Comparison of ENCODE assay signal across 1 cellular context in genomic region chr15:51493892-51494291, GRCh38.
TF ChIP-seq lines count a peak whose summit lies in the region.

No MANE protein-coding gene starts in this region.

TF ChIP-seq in liver, 16 proteins besides CTCF, POLR2A, EP300 and RAD21 (continued from another document):
- TF ChIP-seq, protein P1, sequence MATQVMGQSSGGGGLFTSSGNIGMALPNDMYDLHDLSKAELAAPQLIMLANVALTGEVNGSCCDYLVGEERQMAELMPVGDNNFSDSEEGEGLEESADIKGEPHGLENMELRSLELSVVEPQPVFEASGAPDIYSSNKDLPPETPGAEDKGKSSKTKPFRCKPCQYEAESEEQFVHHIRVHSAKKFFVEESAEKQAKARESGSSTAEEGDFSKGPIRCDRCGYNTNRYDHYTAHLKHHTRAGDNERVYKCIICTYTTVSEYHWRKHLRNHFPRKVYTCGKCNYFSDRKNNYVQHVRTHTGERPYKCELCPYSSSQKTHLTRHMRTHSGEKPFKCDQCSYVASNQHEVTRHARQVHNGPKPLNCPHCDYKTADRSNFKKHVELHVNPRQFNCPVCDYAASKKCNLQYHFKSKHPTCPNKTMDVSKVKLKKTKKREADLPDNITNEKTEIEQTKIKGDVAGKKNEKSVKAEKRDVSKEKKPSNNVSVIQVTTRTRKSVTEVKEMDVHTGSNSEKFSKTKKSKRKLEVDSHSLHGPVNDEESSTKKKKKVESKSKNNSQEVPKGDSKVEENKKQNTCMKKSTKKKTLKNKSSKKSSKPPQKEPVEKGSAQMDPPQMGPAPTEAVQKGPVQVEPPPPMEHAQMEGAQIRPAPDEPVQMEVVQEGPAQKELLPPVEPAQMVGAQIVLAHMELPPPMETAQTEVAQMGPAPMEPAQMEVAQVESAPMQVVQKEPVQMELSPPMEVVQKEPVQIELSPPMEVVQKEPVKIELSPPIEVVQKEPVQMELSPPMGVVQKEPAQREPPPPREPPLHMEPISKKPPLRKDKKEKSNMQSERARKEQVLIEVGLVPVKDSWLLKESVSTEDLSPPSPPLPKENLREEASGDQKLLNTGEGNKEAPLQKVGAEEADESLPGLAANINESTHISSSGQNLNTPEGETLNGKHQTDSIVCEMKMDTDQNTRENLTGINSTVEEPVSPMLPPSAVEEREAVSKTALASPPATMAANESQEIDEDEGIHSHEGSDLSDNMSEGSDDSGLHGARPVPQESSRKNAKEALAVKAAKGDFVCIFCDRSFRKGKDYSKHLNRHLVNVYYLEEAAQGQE (IDR thresholded peaks at IDR 0.05): peak; percentile 37
- peak; percentile 51 for TF ChIP-seq SP1 (IDR thresholded peaks at IDR 0.05)
- peak; percentile 70 for TF ChIP-seq FOXA1 (IDR thresholded peaks at IDR 0.05)
- TF ChIP-seq RXRA (IDR thresholded peaks at IDR 0.05): peak; percentile 22 to 43
- peak; percentile 54 for TF ChIP-seq ATF3 (IDR thresholded peaks at IDR 0.05)
- TF ChIP-seq, protein P2, sequence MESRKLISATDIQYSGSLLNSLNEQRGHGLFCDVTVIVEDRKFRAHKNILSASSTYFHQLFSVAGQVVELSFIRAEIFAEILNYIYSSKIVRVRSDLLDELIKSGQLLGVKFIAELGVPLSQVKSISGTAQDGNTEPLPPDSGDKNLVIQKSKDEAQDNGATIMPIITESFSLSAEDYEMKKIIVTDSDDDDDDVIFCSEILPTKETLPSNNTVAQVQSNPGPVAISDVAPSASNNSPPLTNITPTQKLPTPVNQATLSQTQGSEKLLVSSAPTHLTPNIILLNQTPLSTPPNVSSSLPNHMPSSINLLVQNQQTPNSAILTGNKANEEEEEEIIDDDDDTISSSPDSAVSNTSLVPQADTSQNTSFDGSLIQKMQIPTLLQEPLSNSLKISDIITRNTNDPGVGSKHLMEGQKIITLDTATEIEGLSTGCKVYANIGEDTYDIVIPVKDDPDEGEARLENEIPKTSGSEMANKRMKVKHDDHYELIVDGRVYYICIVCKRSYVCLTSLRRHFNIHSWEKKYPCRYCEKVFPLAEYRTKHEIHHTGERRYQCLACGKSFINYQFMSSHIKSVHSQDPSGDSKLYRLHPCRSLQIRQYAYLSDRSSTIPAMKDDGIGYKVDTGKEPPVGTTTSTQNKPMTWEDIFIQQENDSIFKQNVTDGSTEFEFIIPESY (IDR thresholded peaks at IDR 0.05): no peak
- TF ChIP-seq, protein P3, sequence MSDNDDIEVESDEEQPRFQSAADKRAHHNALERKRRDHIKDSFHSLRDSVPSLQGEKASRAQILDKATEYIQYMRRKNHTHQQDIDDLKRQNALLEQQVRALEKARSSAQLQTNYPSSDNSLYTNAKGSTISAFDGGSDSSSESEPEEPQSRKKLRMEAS (IDR thresholded peaks at IDR 0.05): peak; percentile 43
- no peak for TF ChIP-seq NR2F2 (IDR thresholded peaks at IDR 0.05)
- TF ChIP-seq HNF4A (conservative IDR thresholded peaks at IDR 0.05): peak; percentile 89 to 91
